27 cellular contexts compared by ENCODE assay signal in genomic region chr3:71570453-71571038, GRCh38.
"Had no signal": no experiment of that assay in that cellular context is flagged by ENCODE, and none has a peak within 500 bp of the region (broad histone marks: within the 10 kb centered on the region; RNA-seq: fewer than 3 reads in every experiment).

No MANE protein-coding gene starts in this region.

- H3K4me1 ChIP-seq: lower lobe of right lung had no signal

- H3K4me3 Mint-ChIP-seq: activated B cell treated with CpG ODN at 0.5 μM for 24 hours; activated naive CD8-positive, alpha-beta T cell treated with anti-CD3 and anti-CD28 coated beads, Interleukin-2, amount 10 ng/mL, durations not matched to agents 7 days and 5 days; activated T-cell treated with anti-CD3 and anti-CD28 coated beads, Interleukin-2, amount 50 U/mL, for 4 hours; dendritic cell treated with granulocyte-macrophage colony-stimulating factor and Interleukin-4, amounts not matched to agents 40 ng/mL and 50 ng/mL, for 4 days; naive B cell; neural crest cell; T-helper 1 cell treated with Interleukin-12 subunit alpha and Interleukin-12 subunit beta and Interleukin-4 antibody, amounts not matched to agents 30 μg/mL and 1 μg/mL, for 36 hours; type B pancreatic cell had no signal

- H3K36me3 ChIP-seq: thoracic aorta, vagina had no signal

- H3K27me3 ChIP-seq: vagina had no signal

- H3K9me3 Mint-ChIP-seq: activated B cell treated with CpG ODN at 0.5 μM for 24 hours; activated naive CD8-positive, alpha-beta T cell treated with anti-CD3 and anti-CD28 coated beads, Interleukin-2, amount 10 ng/mL, durations not matched to agents 7 days and 5 days; activated T-cell treated with anti-CD3 and anti-CD28 coated beads, Interleukin-2, amount 50 U/mL, for 4 hours; activated T-helper 2 cell treated with anti-CD3 and anti-CD28 coated beads, Interferon-gamma antibody, Interleukin-2, Interleukin-4, amounts not matched to agents 10 μg/mL and 5 μg/mL and 100 μg/mL, durations not matched to agents 14 hours and 24 hours and 36 hours; dendritic cell treated with granulocyte-macrophage colony-stimulating factor and Interleukin-4, amounts not matched to agents 40 ng/mL and 50 ng/mL, for 4 days; naive B cell; neural crest cell; T-helper 1 cell treated with Interleukin-12 subunit alpha and Interleukin-12 subunit beta and Interleukin-4 antibody, amounts not matched to agents 30 μg/mL and 1 μg/mL, for 36 hours had no signal

- H3K9me3 ChIP-seq: lower lobe of right lung, thoracic aorta, vagina had no signal

- DNase-seq: activated B cell treated with CpG ODN at 0.5 μM for 24 hours; activated CD4-positive, alpha-beta T cell treated with anti-CD3 and anti-CD28 coated beads for 4 hours; activated CD4-positive, alpha-beta T cell treated with anti-CD3 and anti-CD28 coated beads, Interleukin-2, amount 50 U/mL, for 48 hours; activated CD8-positive, alpha-beta memory T cell treated with anti-CD3 and anti-CD28 coated beads, Interleukin-2, amount 50 U/mL, for 48 hours; activated naive CD4-positive, alpha-beta T cell; activated naive CD8-positive, alpha-beta T cell treated with anti-CD3 and anti-CD28 coated beads, Interleukin-2, amount 10 ng/mL, durations not matched to agents 7 days and 5 days; activated T-cell treated with anti-CD3 and anti-CD28 coated beads, Interleukin-2, amount 50 U/mL, for 4 hours; amniotic stem cell; effector CD8-positive, alpha-beta T cell; erythroblast; foreskin melanocyte; hypothalamus; lower lobe of right lung; mesendoderm; naive B cell; occipital lobe; retina; stimulated activated CD4-positive, alpha-beta T cell treated with anti-CD3 and anti-CD28 coated beads, Interleukin-4, amount 100 ng/mL, for 24 hours; stimulated activated naive CD4-positive, alpha-beta T cell treated with Interleukin-2 at 50 U/mL for 16 hours; T1000 had no signal

- H3K4me3 ChIP-seq: lower lobe of right lung, thoracic aorta, vagina had no signal

- H3K27ac ChIP-seq: lower lobe of right lung, thoracic aorta, vagina had no signal

- H3K27ac Mint-ChIP-seq: activated B cell treated with CpG ODN at 0.5 μM for 24 hours; activated naive CD8-positive, alpha-beta T cell treated with anti-CD3 and anti-CD28 coated beads, Interleukin-2, amount 10 ng/mL, durations not matched to agents 7 days and 5 days; activated T-helper 2 cell treated with anti-CD3 and anti-CD28 coated beads, Interferon-gamma antibody, Interleukin-2, Interleukin-4, amounts not matched to agents 10 μg/mL and 5 μg/mL and 100 μg/mL, durations not matched to agents 14 hours and 24 hours and 36 hours; dendritic cell treated with granulocyte-macrophage colony-stimulating factor and Interleukin-4, amounts not matched to agents 40 ng/mL and 50 ng/mL, for 4 days; T-helper 1 cell treated with Interleukin-12 subunit alpha and Interleukin-12 subunit beta and Interleukin-4 antibody, amounts not matched to agents 30 μg/mL and 1 μg/mL, for 36 hours; type B pancreatic cell had no signal

- ATAC-seq: activated T-cell treated with anti-CD3 and anti-CD28 coated beads, Interleukin-2, amount 50 U/mL, for 4 hours; lower lobe of right lung had no signal

- H3K27me3 Mint-ChIP-seq: activated naive CD8-positive, alpha-beta T cell treated with anti-CD3 and anti-CD28 coated beads, Interleukin-2, amount 10 ng/mL, durations not matched to agents 7 days and 5 days; dendritic cell treated with granulocyte-macrophage colony-stimulating factor and Interleukin-4, amounts not matched to agents 40 ng/mL and 50 ng/mL, for 4 days; naive B cell; type B pancreatic cell had no signal
